In genomic region chr21:18617291-18617690, GRCh38 we compare ENCODE assay signal across 21 cellular contexts.
DNase-seq lines count a peak whose midpoint lies in the region; ATAC-seq, FAIRE-seq and TF ChIP-seq lines count a peak whose summit lies in the region.
"Had no signal": no experiment of that assay in that cellular context is flagged by ENCODE, and none has a peak within 500 bp of the region (broad histone marks: within the 10 kb centered on the region; RNA-seq: fewer than 3 reads in every experiment).

No MANE protein-coding gene starts in this region.

- H2AK5ac ChIP-seq in H1 (ENCODE audit: low read depth, low read length): no peak overlapping the region

- H4K5ac ChIP-seq in H1 (ENCODE audit: insufficient read length, low read depth, low read length): no peak overlapping the region

- no peaks in the 10 kb centered on the region for H3K79me2 ChIP-seq in H1 (ENCODE audit: control insufficient read depth in 1 of 2, insufficient read depth in 2 of 2, low read length in 2 of 2)
- no peaks in the 10 kb centered on the region for H3K79me2 ChIP-seq in neural progenitor cell (ENCODE audit: low read depth)

- CTCF ChIA-PET in H1 (lab: Charles Lee; ENCODE audit: partially characterized antibody): no interaction called here

- H3K4me3 Mint-ChIP-seq in neural progenitor cell (no peak overlapping the region), natural killer cell (no peak overlapping the region)
- H3K4me3 Mint-ChIP-seq: GM23338 had no signal

- H2BK15ac ChIP-seq in H1 (ENCODE audit: low read length): no peak overlapping the region

- peaks cover 27% of the 10 kb centered on the region for H3K4me1 Mint-ChIP-seq in neural progenitor cell
- H3K4me1 Mint-ChIP-seq in natural killer cell: no peaks in the 10 kb centered on the region

- H3K79me1 ChIP-seq in H1 (ENCODE audit: low read depth, low read length): no peaks in the 10 kb centered on the region

- TF ChIP-seq POLR2A in H1 (IDR thresholded peaks at IDR 0.05; ENCODE audit: control extremely low read depth in 1 of 2, low read depth in 2 of 2, low read length in 2 of 2): no peak

- H2AFZ ChIP-seq in H1 (ENCODE audit: low read length): peak overlapping the region; percentile 12; the same call in 1 of the 2 replicates
- H2AFZ ChIP-seq in neural progenitor cell (replicated peaks): peak overlapping the region; percentile 17
- H2AFZ ChIP-seq: GM23338, PC-9 had no signal

- H2BK20ac ChIP-seq in H1 (ENCODE audit: low read length): no peak overlapping the region

- no peak overlapping the region for H3K9ac ChIP-seq in H1 (replicated peaks in 1 of 4; ENCODE audit: extremely low read depth in 1 of 4, low read depth in 3 of 4, low read length in 3 of 4)
- no peak overlapping the region for H3K9ac ChIP-seq in neural progenitor cell

- TF ChIP-seq RAD21 in H1 (IDR thresholded peaks at IDR 0.05 in 1 of 2, conservative IDR thresholded peaks at IDR 0.05 in 1 of 2; ENCODE audit: low read depth in 2 of 2, low read length in 2 of 2): no peak

- H3K27me3 Mint-ChIP-seq in neural progenitor cell (ENCODE audit: insufficient read depth, low read depth): peaks cover 2% of the 10 kb centered on the region
- no peaks in the 10 kb centered on the region for H3K27me3 Mint-ChIP-seq in natural killer cell (ENCODE audit: low read depth in 2 of 2)

- H3K27ac Mint-ChIP-seq in neural progenitor cell (no peak overlapping the region), natural killer cell (no peak overlapping the region)
- H3K27ac Mint-ChIP-seq: GM23338 had no signal

- H3K23me2 ChIP-seq in H1 (ENCODE audit: low read depth, low read length): no peaks in the 10 kb centered on the region

- H3K27ac ChIP-seq in H1 (ENCODE audit: low read depth, low read length): no peak overlapping the region
- H3K27ac ChIP-seq in neural progenitor cell: no peak overlapping the region
- H3K27ac ChIP-seq: PC-9, SJCRH30 had no signal

- no peak overlapping the region for H3K14ac ChIP-seq in H1 (ENCODE audit: insufficient read length)

- H3K4me3 ChIP-seq in H1 (ENCODE audit: extremely low read depth in 1 of 4, insufficient read depth in 2 of 4, low read depth in 3 of 4, low read length in 4 of 4) (no peak overlapping the region), neural progenitor cell (no peak overlapping the region)
- H3K4me3 ChIP-seq: GM23338, PC-9, SJCRH30 had no signal

- H3K4me2 ChIP-seq in H1 (ENCODE audit: insufficient read depth in 1 of 2, low read depth in 2 of 2, low read length in 2 of 2) (no peak overlapping the region), neural progenitor cell (no peak overlapping the region)
- H3K4me2 ChIP-seq: GM23338, PC-9 had no signal

- intact Hi-C loops in natural killer cell (cut with micrococcal nuclease): no loop called here

- H4K20me1 ChIP-seq in H1 (replicated peaks in 1 of 2; ENCODE audit: control insufficient read depth in 1 of 2, insufficient read depth in 2 of 2, low read length in 2 of 2): no peaks in the 10 kb centered on the region
- no peaks in the 10 kb centered on the region for H4K20me1 ChIP-seq in neural progenitor cell (ENCODE audit: low read depth)

- H3K27me3 ChIP-seq in H1 (replicated peaks in 1 of 4; ENCODE audit: control insufficient read depth in 3 of 4, extremely low read depth in 1 of 4, insufficient read depth in 3 of 4, low read length in 3 of 4): no peaks in the 10 kb centered on the region
- no peaks in the 10 kb centered on the region for H3K27me3 ChIP-seq in neural progenitor cell
- H3K27me3 ChIP-seq: SJCRH30 had no signal

- H2BK12ac ChIP-seq in H1 (ENCODE audit: low read depth, low read length): no peak overlapping the region

- ATAC-seq in natural killer cell (no peak), GM19324 (IDR thresholded peaks at IDR 0.05; ENCODE audit: low FRiP score, unreplicated experiment) (no peak)
- ATAC-seq: GM23338, HCT116, Right ventricle myocardium inferior had no signal

- peak; percentile 75 for DNase-seq in DMS 273 (lab: John Stamatoyannopoulos, UW; ENCODE audit: unreplicated experiment)
- DNase-seq in NCI-H69 (lab: John Stamatoyannopoulos, UW): peak; percentile 73
- DNase-seq in H1 (ENCODE audit: low read depth in 1 of 2, low spot score in 2 of 2): no peak
- DNase-seq in neural progenitor cell (ENCODE audit: low spot score): no peak
- no peak for DNase-seq in natural killer cell
- no peak for DNase-seq in SKM-1 treated with dmso at 0.1 percent for 144 hours (lab: John Stamatoyannopoulos, UW; ENCODE audit: unreplicated experiment)
- DNase-seq: DMS53, Karpas-422, MV-4-11, NCI-H1105, NCI-H1436 treated with DMSO at 0.1 percent for 48 hours, NCI-H187 treated with DMSO at 0.1 percent for 48 hours, NCI-H446 treated with DMSO at 0.1 percent for 48 hours, NCI-H526 treated with DMSO at 0.1 percent for 48 hours, PC-9, SJCRH30 had no signal

- TF ChIP-seq CTCF in H1 (IDR thresholded peaks at IDR 0.05; ENCODE audit: control extremely low read depth in 1 of 3, insufficient read depth in 1 of 3, low read depth in 1 of 3, low read length in 3 of 3) (no peak), neural progenitor cell (IDR thresholded peaks at IDR 0.05) (no peak), natural killer cell (IDR thresholded peaks at IDR 0.05) (no peak)

- H3K4me1 ChIP-seq in H1 (replicated peaks in 1 of 4; ENCODE audit: control insufficient read depth in 3 of 4, insufficient read depth in 4 of 4, low read length in 3 of 4): no peaks in the 10 kb centered on the region
- H3K4me1 ChIP-seq in neural progenitor cell: peaks cover 4% of the 10 kb centered on the region
- H3K4me1 ChIP-seq: SJCRH30 had no signal

- H3K9me3 Mint-ChIP-seq in neural progenitor cell (no peaks in the 10 kb centered on the region), natural killer cell (peaks cover 5 to 11% of the 10 kb centered on the region in 2 donors)
- H3K9me3 Mint-ChIP-seq: GM23338 had no signal

- H3K9me3 ChIP-seq in H1 (ENCODE audit: insufficient read depth in 2 of 2, low read depth in 1 of 2, low read length in 1 of 2) (no peaks in the 10 kb centered on the region), neural progenitor cell (ENCODE audit: low read depth) (no peaks in the 10 kb centered on the region)
- H3K9me3 ChIP-seq: SJCRH30 had no signal

- no peak for FAIRE-seq in H1 (lab: Jason Lieb, UNC)
- FAIRE-seq: G401.6 had no signal

- H3K36me3 Mint-ChIP-seq in neural progenitor cell (no peaks in the 10 kb centered on the region), natural killer cell (no peaks in the 10 kb centered on the region)

- H3F3A ChIP-seq in neural progenitor cell (ENCODE audit: low read depth): no peaks in the 10 kb centered on the region

- no peak overlapping the region for H3K23ac ChIP-seq in H1 (ENCODE audit: insufficient read length)

- POLR2A ChIA-PET in H1 (lab: Charles Lee; ENCODE audit: partially characterized antibody): no interaction called here

- no peak overlapping the region for H4K8ac ChIP-seq in H1 (ENCODE audit: extremely low read depth, insufficient read depth, low read length)

- H2BK120ac ChIP-seq in H1 (replicated peaks; ENCODE audit: low read depth, low read length): no peak overlapping the region

- H3K56ac ChIP-seq in H1 (replicated peaks; ENCODE audit: insufficient read length, low read depth, low read length): no peak overlapping the region

- no peak overlapping the region for H3K4ac ChIP-seq in H1 (replicated peaks; ENCODE audit: insufficient read length, low read depth, low read length)

- H2BK5ac ChIP-seq in H1 (ENCODE audit: low read depth, low read length): no peak overlapping the region

- H3K36me3 ChIP-seq in H1 (ENCODE audit: control insufficient read depth in 2 of 4, insufficient read depth in 4 of 4, low read length in 3 of 4): no peaks in the 10 kb centered on the region
- H3K36me3 ChIP-seq in neural progenitor cell: no peaks in the 10 kb centered on the region
- H3K36me3 ChIP-seq: SJCRH30 had no signal

- H3K18ac ChIP-seq in H1 (ENCODE audit: extremely low read depth, low read length): no peak overlapping the region

- no peak for TF ChIP-seq EP300 in H1 (IDR thresholded peaks at IDR 0.05; ENCODE audit: borderline replicate concordance in 1 of 2, low read depth in 2 of 2, low read length in 2 of 2)

- 85% methylated on average over 3 of the region's 3 CpGs; no CpG with 5 or more reads in 1 of the 2 experiments for whole genome bisulfite sequencing in H1 (ENCODE audit: extremely low coverage in 1 of 2, insufficient coverage in 1 of 2, insufficient read length in 1 of 2, insufficient replicate concordance in 2 of 2, low coverage in 1 of 2, low lambda C conversion rate in 2 of 2, missing lambda C conversion rate in 1 of 2), 2 experiments

- H4K91ac ChIP-seq in H1 (replicated peaks; ENCODE audit: insufficient read length, low read length): no peak overlapping the region

TF ChIP-seq in H1, 55 proteins besides CTCF, POLR2A, EP300 and RAD21:
- no peak for TF ChIP-seq RNF2 (IDR thresholded peaks at IDR 0.05; ENCODE audit: borderline replicate concordance, low read depth, low read length, missing control alignments, poor library complexity, severe bottlenecking)
- TF ChIP-seq NANOG (IDR thresholded peaks at IDR 0.05; ENCODE audit: insufficient read depth, low read depth, low read length, poor library complexity, severe bottlenecking): peak; percentile 40
TF ChIP-seq in H1: peak in this region for 1.

Comparison
In these comparisons a context has a peak if more than half of its experiments do, and no peak if none do; other contexts are left out.
1. DNase-seq: peak in DMS 273 (single experiment) and NCI-H69 (single experiment); none in H1 (0 of 2), neural progenitor cell (single experiment), natural killer cell (single experiment) and SKM-1 treated with dmso at 0.1 percent for 144 hours (single experiment).